14 cellular contexts compared by ENCODE assay signal in the genomic region with DNA sequence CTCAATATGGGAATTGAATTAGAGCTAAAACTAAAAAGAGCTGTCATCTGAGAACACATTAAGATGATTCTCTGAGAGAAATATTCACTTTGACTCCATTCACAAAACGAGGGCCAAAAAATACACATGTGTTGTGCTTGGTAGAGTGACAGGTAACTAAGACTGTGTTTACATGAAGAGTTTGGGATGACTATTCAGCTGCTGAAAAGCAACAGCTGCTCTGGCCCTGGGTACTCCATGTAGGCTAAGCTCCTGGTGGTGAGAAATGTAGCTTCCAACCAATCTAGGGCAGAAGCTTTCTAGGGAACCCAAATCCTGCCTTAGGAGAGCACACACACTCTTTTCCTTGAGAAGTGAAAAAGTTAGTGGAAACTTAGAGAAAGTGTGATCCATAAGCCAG.
"Had no signal": no experiment of that assay in that cellular context is flagged by ENCODE, and none has a peak within 500 bp of the region (broad histone marks: within the 10 kb centered on the region; RNA-seq: fewer than 3 reads in every experiment).

No MANE protein-coding gene starts in this region.

- H3K4me3 Mint-ChIP-seq: naive B cell; stimulated activated naive B cell treated with anti-CD40 and anti-IgM and Interleukin-4, amounts not matched to agents 10 μg/mL and 1 μg/mL and 100 μg/mL, for 72 hours had no signal

- ATAC-seq: gastroesophageal sphincter; left colon; pancreas; stimulated activated naive B cell treated with anti-CD40 and anti-IgM and Interleukin-4, amounts not matched to agents 10 μg/mL and 1 μg/mL and 100 μg/mL, for 72 hours had no signal

- H3K36me3 Mint-ChIP-seq: naive B cell; stimulated activated naive B cell treated with anti-CD40 and anti-IgM and Interleukin-4, amounts not matched to agents 10 μg/mL and 1 μg/mL and 100 μg/mL, for 72 hours had no signal

- DNase-seq: activated CD4-positive, alpha-beta T cell treated with anti-CD3 and anti-CD28 coated beads, Interleukin-2, amount 50 U/mL, for 4 hours; activated naive CD4-positive, alpha-beta T cell treated with anti-CD3 and anti-CD28 coated beads, Interleukin-2, amount 50 U/mL, for 16 hours; colonic mucosa; effector CD4-positive, alpha-beta T cell; esophagus squamous epithelium; heart right ventricle; left colon; midbrain; naive B cell; pancreas; stimulated activated naive B cell treated with anti-CD40 and anti-IgM and Interleukin-4, amounts not matched to agents 10 μg/mL and 1 μg/mL and 100 μg/mL, for 72 hours; SW 1271; tibial artery had no signal

- H3K9me3 Mint-ChIP-seq: naive B cell had no signal

- H3K27ac Mint-ChIP-seq: naive B cell; stimulated activated naive B cell treated with anti-CD40 and anti-IgM and Interleukin-4, amounts not matched to agents 10 μg/mL and 1 μg/mL and 100 μg/mL, for 72 hours had no signal

- H3K27me3 Mint-ChIP-seq: naive B cell; stimulated activated naive B cell treated with anti-CD40 and anti-IgM and Interleukin-4, amounts not matched to agents 10 μg/mL and 1 μg/mL and 100 μg/mL, for 72 hours had no signal

- H3K4me1 Mint-ChIP-seq: naive B cell; stimulated activated naive B cell treated with anti-CD40 and anti-IgM and Interleukin-4, amounts not matched to agents 10 μg/mL and 1 μg/mL and 100 μg/mL, for 72 hours had no signal
